In genomic region chr9:136860529-136860928, GRCh38 we compare ENCODE assay signal across 21 cellular contexts. TPM values are rescaled to one million over a fixed set of nuclear protein-coding genes. Genes with fewer than 3 reads are reported as not detected.
DNase-seq lines count a peak whose midpoint lies in the region; ATAC-seq, FAIRE-seq and TF ChIP-seq lines count a peak whose summit lies in the region.
"Had no signal": no experiment of that assay in that cellular context is flagged by ENCODE, and none has a peak within 500 bp of the region (broad histone marks: within the 10 kb centered on the region; RNA-seq: fewer than 3 reads in every experiment).

No MANE protein-coding gene starts in this region.

- H4K20me1 ChIP-seq in GM23338 (replicated peaks; ENCODE audit: insufficient read depth), result peaks cover 20% of the 10 kb centered on the region

- 0 out of 2 replicates have a peak, but pooled peaks cover 2% of the 10 kb centered on the region for H3F3A ChIP-seq in GM23338 (replicated peaks; ENCODE audit: low read depth)

- H3K4me2 ChIP-seq in A549 (peak overlapping the region; percentile 70; the same call in 1 of the 3 replicates), GM23338 (no peak overlapping the region)
- H3K4me2 ChIP-seq: KMS-11 had no signal

- no peak overlapping the region for H3K4me3 Mint-ChIP-seq in GM23338
- H3K4me3 Mint-ChIP-seq in central memory CD8-positive, alpha-beta T cell, result no peak overlapping the region

- CTCF ChIA-PET in A549 (lab: Yijun Ruan, JAX), result interaction anchor here (1.2 to 7.4 kb wide), 10 partner anchors 9 to 169 kb away, joined by 4 to 45 read pairs (median 6); partner anchors contain the start of genes AJM1, C8G, FBXW5 and MAMDC4

- H3K4me1 Mint-ChIP-seq in GM23338, result peaks cover 5% of the 10 kb centered on the region
- H3K4me1 Mint-ChIP-seq in central memory CD8-positive, alpha-beta T cell, result peaks cover 7% of the 10 kb centered on the region

- no peak overlapping the region for H2AFZ ChIP-seq in GM23338

- TF ChIP-seq CTCF in A549 (IDR thresholded peaks at IDR 0.05), result no peak
- TF ChIP-seq CTCF in GM23338 (conservative IDR thresholded peaks at IDR 0.05; ENCODE audit: low read depth in 2 of 2), result no peak

- H3K27me3 Mint-ChIP-seq in GM23338 (ENCODE audit: insufficient read depth, low read depth, poor library complexity), result peaks cover 3% of the 10 kb centered on the region
- no peaks in the 10 kb centered on the region for H3K27me3 Mint-ChIP-seq in central memory CD8-positive, alpha-beta T cell

- no peak for TF ChIP-seq POLR2A in A549 (IDR thresholded peaks at IDR 0.05; ENCODE audit: low read length)

- H3K9me3 Mint-ChIP-seq in GM23338, result no peaks in the 10 kb centered on the region
- H3K9me3 Mint-ChIP-seq in central memory CD8-positive, alpha-beta T cell, result no peaks in the 10 kb centered on the region
- H3K9me3 Mint-ChIP-seq: activated naive CD4-positive, alpha-beta T cell treated with anti-CD3 and anti-CD28 coated beads, Interleukin-2, amount 50 U/mL, for 72 hours had no signal

- H3K27ac ChIP-seq in A549 (peak overlapping the region; percentile 26 to 89; a peak in 4 of 6 replicates), GM23338 (ENCODE audit: low read depth) (no peak overlapping the region), mucosa of rectum (ENCODE audit: low read depth in 2 of 2, low read length in 2 of 2) (peak overlapping the region; percentile 95 to 96)
- H3K27ac ChIP-seq: KMS-11, neutrophil, thyroid gland had no signal

- no peaks in the 10 kb centered on the region for H3K9me2 ChIP-seq in GM23338 (ENCODE audit: insufficient read depth)

- no peak for DNase-seq in A549 (ENCODE audit: low read depth in 1 of 2, low spot score in 1 of 2)
- DNase-seq in GM23338 (ENCODE audit: low spot score), result no peak
- DNase-seq in central memory CD8-positive, alpha-beta T cell (ENCODE audit: low spot score in 2 of 2), result no peak
- DNase-seq in ecto neural progenitor cell (ENCODE audit: low spot score), result no peak
- DNase-seq: cortex of kidney, DMS79, midbrain, NCI-H2081, NCI-H510A, retina, thyroid gland had no signal

- H3K36me3 ChIP-seq in GM23338 (ENCODE audit: insufficient read depth) (peaks cover 13% of the 10 kb centered on the region), mucosa of rectum (ENCODE audit: control insufficient read depth in 2 of 2, insufficient read depth in 2 of 2, low read length in 2 of 2) (peaks cover 30 to 34% of the 10 kb centered on the region in 2 donors)

- WGBS in A549 (ENCODE audit: missing lambda C conversion rate), result 92% methylated on average over 9 of the region's 9 CpGs

- no peaks in the 10 kb centered on the region for H3K9me3 ChIP-seq in A549
- H3K9me3 ChIP-seq in mucosa of rectum (ENCODE audit: control insufficient read depth in 2 of 2, low read length in 2 of 2), result no peaks in the 10 kb centered on the region
- H3K9me3 ChIP-seq: body of pancreas, neutrophil, thyroid gland had no signal

- no peak for FAIRE-seq in A549 (lab: Jason Lieb, UNC)
- FAIRE-seq: endothelial cell of umbilical vein, TTC549 had no signal

- H3K9ac ChIP-seq in mucosa of rectum (ENCODE audit: low read depth in 1 of 2, low read length in 2 of 2), result peak overlapping the region; percentile 47 to 80
- H3K9ac ChIP-seq: KMS-11 had no signal

- no peak for TF ChIP-seq EP300 in A549 (IDR thresholded peaks at IDR 0.05)

- no peak overlapping the region for H3K27ac Mint-ChIP-seq in GM23338
- peak overlapping the region; percentile 38 for H3K27ac Mint-ChIP-seq in central memory CD8-positive, alpha-beta T cell (ENCODE audit: low read depth)

- H3K36me3 Mint-ChIP-seq in GM23338 (ENCODE audit: low read depth), result peaks cover 41% of the 10 kb centered on the region
- H3K36me3 Mint-ChIP-seq in central memory CD8-positive, alpha-beta T cell (ENCODE audit: insufficient read depth), result peaks cover 8% of the 10 kb centered on the region

- peaks cover 20% of the 10 kb centered on the region for H3K79me2 ChIP-seq in GM23338 (replicated peaks; ENCODE audit: insufficient read depth)

- TF ChIP-seq RAD21 in A549 (conservative IDR thresholded peaks at IDR 0.05 in 1 of 2, IDR thresholded peaks at IDR 0.05 in 1 of 2), result no peak

- H3K27me3 ChIP-seq in GM23338 (ENCODE audit: insufficient read depth) (no peaks in the 10 kb centered on the region), mucosa of rectum (ENCODE audit: control insufficient read depth in 2 of 2, insufficient read depth in 2 of 2, low read length in 2 of 2) (no peaks in the 10 kb centered on the region)
- H3K27me3 ChIP-seq: body of pancreas, neutrophil, thyroid gland had no signal

- ATAC-seq in A549 (no peak), GM23338 (no peak), HG03457 (IDR thresholded peaks at IDR 0.05; ENCODE audit: unreplicated experiment) (no peak), GM21717 (IDR thresholded peaks at IDR 0.05; ENCODE audit: unreplicated experiment) (no peak), HG02981 (IDR thresholded peaks at IDR 0.05; ENCODE audit: unreplicated experiment) (no peak)
- ATAC-seq in central memory CD8-positive, alpha-beta T cell (replicated peaks; ENCODE audit: extremely low read depth, poor library complexity, severe bottlenecking), result no peak
- ATAC-seq: activated naive CD4-positive, alpha-beta T cell treated with anti-CD3 and anti-CD28 coated beads, Interleukin-2, amount 50 U/mL, for 72 hours; body of pancreas had no signal

- POLR2A ChIA-PET in A549 (lab: Yijun Ruan, JAX), result interaction anchor here (1.0 to 1.3 kb wide), 3 partner anchors 10 to 26 kb away, joined by 3 to 4 read pairs (median 4); partner anchors contain the start of gene TRAF2

- H3K4me3 ChIP-seq in A549 (no peak overlapping the region), GM23338 (no peak overlapping the region), mucosa of rectum (ENCODE audit: low read length in 2 of 2) (no peak overlapping the region)
- H3K4me3 ChIP-seq: body of pancreas, thyroid gland had no signal

- H3K4me1 ChIP-seq in A549 (peaks cover 70% of the 10 kb centered on the region), GM23338 (ENCODE audit: insufficient read depth) (peaks cover 3% of the 10 kb centered on the region; the same call in 1 of the 2 replicates), mucosa of rectum (ENCODE audit: control insufficient read depth in 2 of 2, insufficient read depth in 2 of 2, low read length in 2 of 2) (peaks cover 55 to 61% of the 10 kb centered on the region in 2 donors)

TF ChIP-seq in A549, 52 proteins besides CTCF, POLR2A, EP300 and RAD21:
- TF ChIP-seq JUN (IDR thresholded peaks at IDR 0.05) (peak in 1 of 2 experiments; percentile 12; a peak in 2 of 5 replicates), RFX5 (IDR thresholded peaks at IDR 0.05) (no peak)

TF ChIP-seq in GM23338, 12 proteins besides CTCF, POLR2A, EP300 and RAD21:
- TF ChIP-seq ZNF331 (CRISPR knock-in tag; IDR thresholded peaks at IDR 0.05; ENCODE audit: low read depth), result no peak
- peak; percentile 22; the same call in 1 of the 2 replicates for TF ChIP-seq POLR2AphosphoS5 (IDR thresholded peaks at IDR 0.05; ENCODE audit: low read depth)

RNA-seq across cellular contexts. Expression of gene EDF1, which starts 5.6 kb away (rescaled TPM):
- polyA plus RNA-seq in A549 (2011; rRNA removed) (284 and 464 TPM in 2 replicates), A549 (2017; fragmentation: RNase III; extraction: RNeasy Plus Mini Kit Qiagen cat#74134 plus additional on column Dnase treatment) (472 to 560 TPM (median 477 TPM) in 3 replicates), GM23338 (2016; fragmentation: Nextera tagmentation; extraction: Ambion mirVana) (793 and 860 TPM in 2 replicates)
- 581 and 858 TPM in 2 replicates for polyA plus RNA-seq in A549 (2012; cell fraction: cytosol; rRNA removed)
- 426 and 433 TPM in 2 replicates for polyA plus RNA-seq in A549 (2012; cell fraction: nucleus; rRNA removed)
- 105 and 129 TPM in 2 replicates for polyA minus RNA-seq in A549 (2011; rRNA and poly(A)+ RNA removed)
- 273 and 326 TPM in 2 replicates for total RNA-seq in GM23338 (2014; rRNA removed; shearing (Covaris generic))

RNA-seq across cellular contexts. Expression of gene MAMDC4, which starts 8.4 kb away (rescaled TPM):
- polyA plus RNA-seq in A549 (2011; rRNA removed) (1.3 and 1.5 TPM in 2 replicates), A549 (2017; fragmentation: RNase III; extraction: RNeasy Plus Mini Kit Qiagen cat#74134 plus additional on column Dnase treatment) (7.3 to 9.1 TPM (median 7.6 TPM) in 3 replicates), GM23338 (2016; fragmentation: Nextera tagmentation; extraction: Ambion mirVana) (1.7 and 2.7 TPM in 2 replicates)
- polyA plus RNA-seq in A549 (2012; cell fraction: cytosol; rRNA removed), result 4.3 and 6.0 TPM in 2 replicates
- 61.0 and 92.6 TPM in 2 replicates for polyA plus RNA-seq in A549 (2012; cell fraction: nucleus; rRNA removed)
- polyA minus RNA-seq in A549 (2011; rRNA and poly(A)+ RNA removed), result 0.50 and 0.68 TPM in 2 replicates
- total RNA-seq in GM23338 (2014; rRNA removed; shearing (Covaris generic)), result 4.1 and 6.8 TPM in 2 replicates

RNA-seq across cellular contexts. Expression of gene PHPT1, which starts 11.3 kb away (rescaled TPM):
- 104 and 123 TPM in 2 replicates for polyA plus RNA-seq in A549 (2011; rRNA removed)
- polyA plus RNA-seq in A549 (2012; cell fraction: cytosol; rRNA removed), result 510 and 515 TPM in 2 replicates
- polyA plus RNA-seq in A549 (2012; cell fraction: nucleus; rRNA removed), result 329 and 453 TPM in 2 replicates
- 234 to 261 TPM (median 239 TPM) in 3 replicates for polyA plus RNA-seq in A549 (2017; fragmentation: RNase III; extraction: RNeasy Plus Mini Kit Qiagen cat#74134 plus additional on column Dnase treatment)
- 34.7 and 36.2 TPM in 2 replicates for polyA minus RNA-seq in A549 (2011; rRNA and poly(A)+ RNA removed)
- total RNA-seq in GM23338 (2014; rRNA removed; shearing (Covaris generic)), result 67.1 and 86.2 TPM in 2 replicates
- polyA plus RNA-seq in GM23338 (2016; fragmentation: Nextera tagmentation; extraction: Ambion mirVana), result 437 and 509 TPM in 2 replicates

RNA-seq across cellular contexts. Expression of gene AJM1, which starts 18.3 kb away (rescaled TPM):
- polyA plus RNA-seq in A549 (2011; rRNA removed) (0.75 and 0.76 TPM in 2 replicates), A549 (2017; fragmentation: RNase III; extraction: RNeasy Plus Mini Kit Qiagen cat#74134 plus additional on column Dnase treatment) (3.0 to 3.6 TPM (median 3.2 TPM) in 3 replicates), GM23338 (2016; fragmentation: Nextera tagmentation; extraction: Ambion mirVana) (0.28 and 0.36 TPM in 2 replicates)
- 1.8 and 2.4 TPM in 2 replicates for polyA plus RNA-seq in A549 (2012; cell fraction: cytosol; rRNA removed)
- polyA plus RNA-seq in A549 (2012; cell fraction: nucleus; rRNA removed), result 7.0 and 10.6 TPM in 2 replicates
- 0.37 and 0.44 TPM in 2 replicates for polyA minus RNA-seq in A549 (2011; rRNA and poly(A)+ RNA removed)
- total RNA-seq in GM23338 (2014; rRNA removed; shearing (Covaris generic)), result 0.12 and 0.49 TPM in 2 replicates

RNA-seq across cellular contexts. Expression of gene TRAF2, which starts 25.8 kb away (rescaled TPM):
- polyA plus RNA-seq in A549 (2011; rRNA removed) (23.8 and 24.5 TPM in 2 replicates), A549 (2017; fragmentation: RNase III; extraction: RNeasy Plus Mini Kit Qiagen cat#74134 plus additional on column Dnase treatment) (36.4 to 49.4 TPM (median 39.5 TPM) in 3 replicates), GM23338 (2016; fragmentation: Nextera tagmentation; extraction: Ambion mirVana) (24.8 and 25.4 TPM in 2 replicates)
- polyA plus RNA-seq in A549 (2012; cell fraction: cytosol; rRNA removed), result 76.3 and 84.0 TPM in 2 replicates
- polyA plus RNA-seq in A549 (2012; cell fraction: nucleus; rRNA removed), result 180 and 185 TPM in 2 replicates
- polyA minus RNA-seq in A549 (2011; rRNA and poly(A)+ RNA removed), result 32.0 and 36.0 TPM in 2 replicates
- total RNA-seq in GM23338 (2014; rRNA removed; shearing (Covaris generic)), result 31.5 and 39.9 TPM in 2 replicates
